Comparison of ENCODE assay signal across 17 cellular contexts in the genomic region with DNA sequence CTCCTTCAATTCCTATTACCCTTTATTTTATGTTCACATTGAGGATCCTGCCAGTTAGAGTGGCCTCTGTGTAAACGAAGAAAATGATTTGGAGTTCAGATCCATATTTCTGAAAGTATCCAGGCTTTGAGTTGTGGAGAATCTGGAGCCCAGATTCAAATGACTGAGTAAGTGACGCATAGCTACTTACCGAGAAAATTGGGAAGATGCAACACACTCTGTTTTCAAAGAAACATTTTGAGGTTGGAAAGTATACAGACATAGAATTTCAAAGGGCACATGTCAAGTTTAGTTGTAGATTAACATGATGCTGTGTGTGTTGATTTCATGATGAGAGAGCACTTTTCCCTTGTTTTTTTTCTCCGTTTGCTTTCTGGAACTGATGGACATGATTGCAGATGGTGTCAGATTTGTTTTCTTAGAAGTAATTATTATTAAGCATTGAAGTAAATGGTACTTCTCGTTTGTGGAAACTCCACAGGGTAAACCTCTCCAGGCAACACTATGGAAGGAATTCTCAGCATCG.
DNase-seq lines count a peak whose midpoint lies in the region; ATAC-seq, FAIRE-seq and TF ChIP-seq lines count a peak whose summit lies in the region.
"Had no signal": no experiment of that assay in that cellular context is flagged by ENCODE, and none has a peak within 500 bp of the region (broad histone marks: within the 10 kb centered on the region; RNA-seq: fewer than 3 reads in every experiment).

No MANE protein-coding gene starts in this region.

- peak overlapping the region; percentile 35 for H4K91ac ChIP-seq in H1 (replicated peaks; ENCODE audit: insufficient read length, low read length)

- no peaks in the 10 kb centered on the region for H3K23me2 ChIP-seq in H1 (ENCODE audit: low read depth, low read length)

- H3K56ac ChIP-seq in H1 (replicated peaks; ENCODE audit: insufficient read length, low read depth, low read length): no peak overlapping the region

- ATAC-seq in stimulated activated naive CD8-positive, alpha-beta T cell treated with anti-CD3 and anti-CD28 coated beads, Interleukin-15, Interleukin-2, amounts not matched to agents 100 U/mL and 50 U/mL, for 24 hours: no peak
- ATAC-seq: GM12878 had no signal

- H4K20me1 ChIP-seq in H1 (replicated peaks in 1 of 2; ENCODE audit: control insufficient read depth in 1 of 2, insufficient read depth in 2 of 2, low read length in 2 of 2): no peaks in the 10 kb centered on the region

- FAIRE-seq in H1 (lab: Jason Lieb, UNC): no peak
- FAIRE-seq: GM12878, GM18507 had no signal

- no peak overlapping the region for H3K4me2 ChIP-seq in H1 (ENCODE audit: insufficient read depth in 1 of 2, low read depth in 2 of 2, low read length in 2 of 2)
- H3K4me2 ChIP-seq: BLaER1 had no signal

- TF ChIP-seq CTCF in H1 (IDR thresholded peaks at IDR 0.05; ENCODE audit: control extremely low read depth in 1 of 3, insufficient read depth in 1 of 3, low read depth in 1 of 3, low read length in 3 of 3): no peak
- TF ChIP-seq CTCF in liver (IDR thresholded peaks at IDR 0.05; ENCODE audit: low read depth, low read length, missing input control): no peak

- no peaks in the 10 kb centered on the region for H3K27me3 ChIP-seq in H1 (replicated peaks in 1 of 4; ENCODE audit: control insufficient read depth in 3 of 4, extremely low read depth in 1 of 4, insufficient read depth in 3 of 4, low read length in 3 of 4)
- H3K27me3 ChIP-seq in liver (ENCODE audit: control insufficient read depth in 4 of 4, insufficient read depth in 4 of 4, low read length in 3 of 4): no peaks in the 10 kb centered on the region
- H3K27me3 ChIP-seq: BLaER1 had no signal

- H3K27ac ChIP-seq in H1 (ENCODE audit: low read depth, low read length) (no peak overlapping the region), liver (ENCODE audit: low read depth in 1 of 2, low read length in 2 of 2) (no peak overlapping the region)
- H3K27ac ChIP-seq: BLaER1, GM23248 had no signal

- H3K4me1 ChIP-seq in H1 (replicated peaks in 1 of 4; ENCODE audit: control insufficient read depth in 3 of 4, insufficient read depth in 4 of 4, low read length in 3 of 4): peaks cover 0 to 10% (median 4%) of the 10 kb centered on the region in 4 experiments; a peak in 2 of 7 replicates
- H3K4me1 ChIP-seq in liver (ENCODE audit: control insufficient read depth in 4 of 4, insufficient read depth in 4 of 4, low read length in 3 of 4): peaks cover 5 to 21% (median 8%) of the 10 kb centered on the region in 4 donors
- H3K4me1 ChIP-seq: BLaER1 had no signal

- 0 out of 2 replicates have a peak overlapping the region, but pooled peaks have one; percentile 31 for H2BK12ac ChIP-seq in H1 (ENCODE audit: low read depth, low read length)

- POLR2A ChIA-PET in H1 (lab: Charles Lee; ENCODE audit: partially characterized antibody): no interaction called here

- H4K5ac ChIP-seq in H1 (ENCODE audit: insufficient read length, low read depth, low read length): no peak overlapping the region

- H2AK5ac ChIP-seq in H1 (ENCODE audit: low read depth, low read length): no peak overlapping the region

- no peaks in the 10 kb centered on the region for H3K79me2 ChIP-seq in H1 (ENCODE audit: control insufficient read depth in 1 of 2, insufficient read depth in 2 of 2, low read length in 2 of 2)

- no peak for TF ChIP-seq RAD21 in H1 (IDR thresholded peaks at IDR 0.05 in 1 of 2, conservative IDR thresholded peaks at IDR 0.05 in 1 of 2; ENCODE audit: low read depth in 2 of 2, low read length in 2 of 2)
- TF ChIP-seq RAD21 in liver (IDR thresholded peaks at IDR 0.05): no peak

- H2AFZ ChIP-seq in H1 (ENCODE audit: low read length): no peak overlapping the region
- H2AFZ ChIP-seq: GM23248 had no signal

- no peak for DNase-seq in stimulated activated naive CD8-positive, alpha-beta T cell treated with anti-CD3 and anti-CD28 coated beads, Interleukin-15, Interleukin-2, amounts not matched to agents 100 U/mL and 50 U/mL, for 24 hours
- DNase-seq in H1 (ENCODE audit: low read depth in 1 of 2, low spot score in 2 of 2) (no peak), NCI-H1105 treated with DMSO at 0.1 percent for 48 hours (lab: John Stamatoyannopoulos, UW) (no peak), NCI-H2227 (lab: John Stamatoyannopoulos, UW; ENCODE audit: unreplicated experiment) (no peak), NCI-H1694 treated with DMSO at 0.1 percent for 48 hours (lab: John Stamatoyannopoulos, UW) (no peak)
- DNase-seq: 8988T; AML-193; Calu3; CD8-positive, alpha-beta memory T cell; DMS 273 treated with DMSO at 0.1 percent for 48 hours; GM23248; H7 had no signal

- no peak overlapping the region for H3K23ac ChIP-seq in H1 (ENCODE audit: insufficient read length)

- H3K36me3 ChIP-seq in H1 (ENCODE audit: control insufficient read depth in 2 of 4, insufficient read depth in 4 of 4, low read length in 3 of 4) (no peaks in the 10 kb centered on the region), liver (ENCODE audit: control insufficient read depth in 4 of 4, insufficient read depth in 3 of 4, low read depth in 1 of 4, low read length in 3 of 4) (no peaks in the 10 kb centered on the region)

- H3K4me3 ChIP-seq in H1 (ENCODE audit: extremely low read depth in 1 of 4, insufficient read depth in 2 of 4, low read depth in 3 of 4, low read length in 4 of 4): no peak overlapping the region
- H3K4me3 ChIP-seq in liver (ENCODE audit: low read depth in 1 of 3, low read length in 3 of 3): no peak overlapping the region
- H3K4me3 ChIP-seq: BLaER1, GM12878, GM23248 had no signal

- TF ChIP-seq EP300 in H1 (IDR thresholded peaks at IDR 0.05; ENCODE audit: borderline replicate concordance in 1 of 2, low read depth in 2 of 2, low read length in 2 of 2): no peak

- H3K4me3 Mint-ChIP-seq in stimulated activated naive CD8-positive, alpha-beta T cell treated with anti-CD3 and anti-CD28 coated beads, Interleukin-15, Interleukin-2, amounts not matched to agents 100 ng/mL and 50 ng/mL, for 24 hours: no peak overlapping the region
- H3K4me3 Mint-ChIP-seq: CD8-positive, alpha-beta memory T cell had no signal

- H3K27me3 Mint-ChIP-seq in stimulated activated naive CD8-positive, alpha-beta T cell treated with anti-CD3 and anti-CD28 coated beads, Interleukin-15, Interleukin-2, amounts not matched to agents 100 ng/mL and 50 ng/mL, for 24 hours: no peaks in the 10 kb centered on the region
- H3K27me3 Mint-ChIP-seq: CD8-positive, alpha-beta memory T cell had no signal

- WGBS in H1 (ENCODE audit: extremely low coverage in 1 of 2, insufficient coverage in 1 of 2, insufficient read length in 1 of 2, insufficient replicate concordance in 2 of 2, low coverage in 1 of 2, low lambda C conversion rate in 2 of 2, missing lambda C conversion rate in 1 of 2), 2 experiments: 89% methylated on average over 6 of the region's 6 CpGs; no CpG with 5 or more reads in 1 of the 2 experiments
- 52% methylated on average over 6 of the region's 6 CpGs for WGBS in liver

- H2BK120ac ChIP-seq in H1 (replicated peaks; ENCODE audit: low read depth, low read length): no peak overlapping the region

- H3K79me1 ChIP-seq in H1 (ENCODE audit: low read depth, low read length): no peaks in the 10 kb centered on the region; the same call in 1 of the 2 replicates

- no peaks in the 10 kb centered on the region for H3K9me3 Mint-ChIP-seq in stimulated activated naive CD8-positive, alpha-beta T cell treated with anti-CD3 and anti-CD28 coated beads, Interleukin-15, Interleukin-2, amounts not matched to agents 100 ng/mL and 50 ng/mL, for 24 hours
- H3K9me3 Mint-ChIP-seq: CD8-positive, alpha-beta memory T cell had no signal

- no peak for TF ChIP-seq POLR2A in H1 (IDR thresholded peaks at IDR 0.05; ENCODE audit: control extremely low read depth in 1 of 2, low read depth in 2 of 2, low read length in 2 of 2)

- peak overlapping the region; percentile 18 for H3K27ac Mint-ChIP-seq in stimulated activated naive CD8-positive, alpha-beta T cell treated with anti-CD3 and anti-CD28 coated beads, Interleukin-15, Interleukin-2, amounts not matched to agents 100 ng/mL and 50 ng/mL, for 24 hours
- H3K27ac Mint-ChIP-seq: CD8-positive, alpha-beta memory T cell had no signal

- peaks cover 18% of the 10 kb centered on the region for H3K36me3 Mint-ChIP-seq in stimulated activated naive CD8-positive, alpha-beta T cell treated with anti-CD3 and anti-CD28 coated beads, Interleukin-15, Interleukin-2, amounts not matched to agents 100 ng/mL and 50 ng/mL, for 24 hours (ENCODE audit: low read depth)

- H2BK15ac ChIP-seq in H1 (ENCODE audit: low read length): no peak overlapping the region

- H2BK20ac ChIP-seq in H1 (ENCODE audit: low read length): no peak overlapping the region

- no peak overlapping the region for H3K4ac ChIP-seq in H1 (replicated peaks; ENCODE audit: insufficient read length, low read depth, low read length)

- H3K14ac ChIP-seq in H1 (ENCODE audit: insufficient read length): no peak overlapping the region

- no peak overlapping the region for H2BK5ac ChIP-seq in H1 (ENCODE audit: low read depth, low read length)

- CTCF ChIA-PET in H1 (lab: Charles Lee; ENCODE audit: partially characterized antibody): interaction anchor here (1.0 kb wide), 1 partner anchor 147 kb away, joined by 3 read pairs; no protein-coding TSS in a partner anchor

- H3K9ac ChIP-seq in H1 (replicated peaks in 1 of 4; ENCODE audit: extremely low read depth in 1 of 4, low read depth in 3 of 4, low read length in 3 of 4) (no peak overlapping the region), liver (ENCODE audit: low read depth in 1 of 2, low read length in 2 of 2) (no peak overlapping the region)
- H3K9ac ChIP-seq: BLaER1, GM23248 had no signal

- H3K18ac ChIP-seq in H1 (ENCODE audit: extremely low read depth, low read length): no peak overlapping the region

- H3K9me3 ChIP-seq in H1 (ENCODE audit: insufficient read depth in 2 of 2, low read depth in 1 of 2, low read length in 1 of 2) (no peaks in the 10 kb centered on the region), liver (ENCODE audit: control insufficient read depth in 4 of 4, low read length in 3 of 4) (no peaks in the 10 kb centered on the region)
- H3K9me3 ChIP-seq: BLaER1 had no signal

- H4K8ac ChIP-seq in H1 (ENCODE audit: extremely low read depth, insufficient read depth, low read length): no peak overlapping the region

- H3K4me1 Mint-ChIP-seq in stimulated activated naive CD8-positive, alpha-beta T cell treated with anti-CD3 and anti-CD28 coated beads, Interleukin-15, Interleukin-2, amounts not matched to agents 100 ng/mL and 50 ng/mL, for 24 hours (ENCODE audit: low read depth): peaks cover 19% of the 10 kb centered on the region

TF ChIP-seq in liver, 16 proteins besides CTCF, POLR2A, EP300 and RAD21:
- TF ChIP-seq, protein P1, sequence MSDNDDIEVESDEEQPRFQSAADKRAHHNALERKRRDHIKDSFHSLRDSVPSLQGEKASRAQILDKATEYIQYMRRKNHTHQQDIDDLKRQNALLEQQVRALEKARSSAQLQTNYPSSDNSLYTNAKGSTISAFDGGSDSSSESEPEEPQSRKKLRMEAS (IDR thresholded peaks at IDR 0.05): peak; percentile 30
- peak in 1 of 2 donors; percentile 18 for TF ChIP-seq HNF4A (conservative IDR thresholded peaks at IDR 0.05)
- no peak for TF ChIP-seq JUND (IDR thresholded peaks at IDR 0.05)
